ENCODE assay signal across 8 cellular contexts in genomic region chr19:27966390-27966816, GRCh38.
DNase-seq lines count a peak whose midpoint lies in the region; ATAC-seq and TF ChIP-seq lines count a peak whose summit lies in the region.

No MANE protein-coding gene starts in this region.

- H3K9me3 ChIP-seq in RWPE2 (ENCODE audit: severe bottlenecking) (no peaks in the 10 kb centered on the region), hepatocyte (ENCODE audit: low read depth) (no peaks in the 10 kb centered on the region)
- no peaks in the 10 kb centered on the region for H3K9me3 ChIP-seq in effector memory CD4-positive, alpha-beta T cell (ENCODE audit: control insufficient read depth, low read length)

- peak; percentile 13 for DNase-seq in A172 (ENCODE audit: low spot score)
- DNase-seq in GM12864 (ENCODE audit: low read depth) = no peak
- no peak for DNase-seq in RWPE2 (ENCODE audit: low spot score)
- peak; percentile 30 for DNase-seq in hepatocyte (ENCODE audit: low spot score)
- no peak for DNase-seq in HCEC 1CT
- no peak for DNase-seq in effector memory CD4-positive, alpha-beta T cell

- H4K20me1 ChIP-seq in hepatocyte (ENCODE audit: insufficient read depth, poor library complexity, severe bottlenecking) = no peaks in the 10 kb centered on the region

- TF ChIP-seq CTCF in GM12864 (IDR thresholded peaks at IDR 0.05; ENCODE audit: low read depth, low read length, missing control alignments) (peak; percentile 56), RWPE2 (IDR thresholded peaks at IDR 0.05; ENCODE audit: poor library complexity, severe bottlenecking) (peak; percentile 89), hepatocyte (IDR thresholded peaks at IDR 0.05; ENCODE audit: poor library complexity) (peak; percentile 78)

- H3K9me2 ChIP-seq in hepatocyte (replicated peaks; ENCODE audit: insufficient read depth) = no peaks in the 10 kb centered on the region

- H3K27me3 ChIP-seq in RWPE2 (ENCODE audit: insufficient read depth, poor library complexity, severe bottlenecking) = peaks cover 5% of the 10 kb centered on the region
- H3K27me3 ChIP-seq in hepatocyte = no peaks in the 10 kb centered on the region
- no peaks in the 10 kb centered on the region for H3K27me3 ChIP-seq in effector memory CD4-positive, alpha-beta T cell (replicated peaks; ENCODE audit: control insufficient read depth, insufficient read depth, low read length, poor library complexity, severe bottlenecking)

- H3K4me3 ChIP-seq in GM12864 (ENCODE audit: low read depth, low read length) (no peak overlapping the region), RWPE2 (ENCODE audit: severe bottlenecking) (no peak overlapping the region), hepatocyte (no peak overlapping the region)
- no peak overlapping the region for H3K4me3 ChIP-seq in effector memory CD4-positive, alpha-beta T cell (ENCODE audit: insufficient read depth, low read depth, low read length, poor library complexity, severe bottlenecking)

- no peak overlapping the region for H2AFZ ChIP-seq in hepatocyte

- no peak overlapping the region for H3K4me2 ChIP-seq in hepatocyte

- no peaks in the 10 kb centered on the region for H3K79me2 ChIP-seq in hepatocyte

- H3K4me1 ChIP-seq in RWPE2 (ENCODE audit: insufficient read depth, poor library complexity, severe bottlenecking) = no peaks in the 10 kb centered on the region
- H3K4me1 ChIP-seq in hepatocyte (ENCODE audit: insufficient read depth) = no peaks in the 10 kb centered on the region
- no peaks in the 10 kb centered on the region for H3K4me1 ChIP-seq in effector memory CD4-positive, alpha-beta T cell (ENCODE audit: control insufficient read depth, insufficient read depth, low read length, poor library complexity, severe bottlenecking)

- H3K36me3 ChIP-seq in RWPE2 (ENCODE audit: low read depth) = no peaks in the 10 kb centered on the region
- H3K36me3 ChIP-seq in hepatocyte (replicated peaks; ENCODE audit: insufficient read depth, low read depth) = no peaks in the 10 kb centered on the region
- no peaks in the 10 kb centered on the region for H3K36me3 ChIP-seq in effector memory CD4-positive, alpha-beta T cell (ENCODE audit: control insufficient read depth, insufficient read depth, low read length)

- 31% methylated on average over 2 of the region's 2 CpGs for WGBS in hepatocyte (ENCODE audit: low lambda C conversion rate, missing lambda C conversion rate)

- no peak overlapping the region for H3K27ac ChIP-seq in RWPE2 (ENCODE audit: poor library complexity, severe bottlenecking)
- no peak overlapping the region for H3K27ac ChIP-seq in hepatocyte
- H3K27ac ChIP-seq in effector memory CD4-positive, alpha-beta T cell (ENCODE audit: insufficient read depth, low read length, poor library complexity, severe bottlenecking) = no peak overlapping the region

- ATAC-seq in RWPE2 (ENCODE audit: low read depth) (no peak), HG03378 (IDR thresholded peaks at IDR 0.05; ENCODE audit: unreplicated experiment) (no peak), HG03159 (IDR thresholded peaks at IDR 0.05; ENCODE audit: unreplicated experiment) (no peak)

Comparison
In these comparisons a context has a peak if more than half of its experiments do, and no peak if none do; other contexts are left out.
1. DNase-seq: peak in A172 (single experiment) and hepatocyte (single experiment); none in GM12864 (single experiment), RWPE2 (single experiment), HCEC 1CT (single experiment) and effector memory CD4-positive, alpha-beta T cell (0 of 3).
2. Peak in every context shown above with its lines, with median percentiles within 50 percentile points of each other: CTCF ChIP-seq.